In genomic region chr9:98632839-98633238, GRCh38 we compare ENCODE assay signal across 28 cellular contexts.
"Had no signal": no experiment of that assay in that cellular context is flagged by ENCODE, and none has a peak within 500 bp of the region (broad histone marks: within the 10 kb centered on the region; RNA-seq: fewer than 3 reads in every experiment).

No MANE protein-coding gene starts in this region.

- H3K4me3 ChIP-seq: colonic mucosa, coronary artery, dorsolateral prefrontal cortex, esophagus muscularis mucosa, esophagus squamous epithelium, gastrocnemius medialis, gastroesophageal sphincter, heart left ventricle, heart right ventricle had no signal

- H3K36me3 ChIP-seq: colonic mucosa, esophagus muscularis mucosa, esophagus squamous epithelium, gastrocnemius medialis, gastroesophageal sphincter, heart left ventricle, heart right ventricle had no signal

- H3K27me3 ChIP-seq: colonic mucosa, dorsolateral prefrontal cortex, gastrocnemius medialis had no signal

- H3K9me3 ChIP-seq: colonic mucosa, esophagus muscularis mucosa, esophagus squamous epithelium, gastrocnemius medialis, gastroesophageal sphincter, heart left ventricle, heart right ventricle had no signal

- ATAC-seq: effector memory CD8-positive, alpha-beta T cell; esophagus mucosa; foreskin keratinocyte; gastrocnemius medialis; gastroesophageal sphincter; heart left ventricle had no signal

- FAIRE-seq: colon, endometrium, endothelial cell of umbilical vein, frontal cortex had no signal

- DNase-seq: colonic mucosa; cortex of kidney; dermis blood vessel endothelial cell; dorsolateral prefrontal cortex; effector CD4-positive, alpha-beta T cell; effector CD8-positive, alpha-beta T cell; effector memory CD4-positive, alpha-beta T cell; effector memory CD8-positive, alpha-beta T cell; endodermal cell; erythroblast; esophagus squamous epithelium; foreskin fibroblast; foreskin keratinocyte; foreskin melanocyte; gastrocnemius medialis; glutamatergic neuron; head of caudate nucleus; heart left ventricle; heart right ventricle had no signal

- H3K4me1 ChIP-seq: colonic mucosa, esophagus muscularis mucosa, esophagus squamous epithelium, foreskin keratinocyte, gastrocnemius medialis, gastroesophageal sphincter, heart left ventricle, heart right ventricle had no signal

- H3K27ac ChIP-seq: colonic mucosa, coronary artery, dorsolateral prefrontal cortex, epithelial cell of prostate, esophagus muscularis mucosa, esophagus squamous epithelium, foreskin keratinocyte, gastrocnemius medialis, gastroesophageal sphincter, heart left ventricle, heart right ventricle had no signal
